In the genomic region with DNA sequence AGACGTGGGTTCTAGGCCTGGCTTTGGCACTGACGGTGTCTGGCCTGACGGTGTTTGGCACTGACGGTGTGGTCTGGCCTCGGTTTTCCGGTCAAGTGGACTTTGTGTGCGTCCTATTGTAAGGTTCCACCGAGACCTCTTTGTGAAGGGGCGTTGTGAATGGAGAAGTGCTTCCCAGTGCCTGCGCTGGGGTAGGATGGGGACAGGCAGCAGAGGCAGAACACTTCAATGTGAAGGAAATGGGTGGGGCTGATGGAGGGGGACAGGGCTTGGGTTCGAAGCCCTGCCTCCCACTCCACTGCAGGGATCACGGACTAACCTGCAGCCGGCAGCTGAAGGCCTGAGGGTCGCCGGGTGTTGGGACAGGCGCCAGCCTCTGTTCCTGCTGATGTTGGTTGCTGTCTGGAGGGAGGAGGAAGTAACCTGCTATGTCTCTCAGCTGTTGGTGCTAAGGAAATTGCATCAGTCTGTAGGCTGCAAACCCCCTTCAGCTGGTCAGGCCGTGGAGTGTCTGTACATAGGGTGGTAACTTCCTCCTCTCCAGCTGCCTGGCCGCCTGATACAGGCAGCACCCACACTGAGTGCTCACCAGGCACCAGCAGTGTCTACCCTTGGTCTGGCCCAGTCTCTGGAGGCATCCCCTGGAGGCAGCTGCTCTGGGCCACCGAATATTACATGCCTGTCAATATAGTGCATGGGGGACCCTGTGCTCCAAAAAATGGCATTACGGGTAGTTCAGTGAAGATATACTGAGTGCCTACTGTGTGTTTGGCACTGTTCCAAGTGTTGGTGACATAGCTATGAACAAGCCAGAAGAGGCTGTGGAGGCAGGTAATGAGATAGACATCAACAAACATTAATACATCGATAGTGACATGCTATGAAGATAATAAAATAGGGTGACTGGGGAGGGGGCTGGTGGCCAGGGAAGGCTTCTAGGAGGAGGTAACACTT, we compare ENCODE assay signal across 8 cellular contexts. TPM values are rescaled to one million over a fixed set of nuclear protein-coding genes. Genes with fewer than 3 reads are reported as not detected.
A peak's percentile ranks its signal among the peaks of the same experiment; 100 is the strongest.
DNase-seq lines count a peak whose midpoint lies in the region; ATAC-seq lines count a peak whose summit lies in the region.

No MANE protein-coding gene starts in this region.

- peak overlapping the region; percentile 68; the same call in 1 of the 2 replicates for H3K4me3 ChIP-seq in HUES48 (ENCODE audit: low read depth, low read length)
- peak overlapping the region; percentile 59 for H3K4me3 ChIP-seq in skeletal muscle cell (ENCODE audit: low read depth, low read length)

- H3K36me3 ChIP-seq in HUES48 (ENCODE audit: control insufficient read depth, insufficient read depth, low read length), result no peaks in the 10 kb centered on the region

- H3K9ac ChIP-seq in HUES48 (ENCODE audit: low read depth, low read length), result no peak overlapping the region

- H3K27ac ChIP-seq in HUES48 (ENCODE audit: low read depth, low read length), result no peak overlapping the region

- DNase-seq in Daoy (ENCODE audit: low read depth), result peak; percentile 55
- peak; percentile 28 to 30 for DNase-seq in activated T-cell treated with anti-CD3 and anti-CD28 coated beads, Interleukin-2, amount 50 U/mL, for 48 hours
- DNase-seq in left ventricle myocardium superior, result peak; percentile 71
- DNase-seq in skeletal muscle cell (ENCODE audit: low read depth), result peak; percentile 47
- DNase-seq in NCI-H187 treated with DMSO at 0.1 percent for 48 hours (lab: John Stamatoyannopoulos, UW), result no peak
- no peak for DNase-seq in NCI-H2227 (lab: John Stamatoyannopoulos, UW; ENCODE audit: unreplicated experiment)

- intact Hi-C loops in left ventricle myocardium superior (cut with micrococcal nuclease), result no loop called here

- no peaks in the 10 kb centered on the region for H3K9me3 ChIP-seq in HUES48 (ENCODE audit: control insufficient read depth, insufficient read depth, low read length)

- no peaks in the 10 kb centered on the region for H3K4me1 ChIP-seq in HUES48 (ENCODE audit: control insufficient read depth, insufficient read depth, low read length)

- peak; percentile 50 for ATAC-seq in GM21360 (IDR thresholded peaks at IDR 0.05; ENCODE audit: unreplicated experiment)
- peak; percentile 77 for ATAC-seq in left ventricle myocardium superior

- peaks cover 38% of the 10 kb centered on the region for H3K27me3 ChIP-seq in HUES48 (ENCODE audit: control insufficient read depth, insufficient read depth, low read length)

RNA-seq across cellular contexts. Expression of gene TM6SF1, which starts 1.1 kb away (rescaled TPM):
- total RNA-seq in Daoy (2014; rRNA removed; shearing (Covaris generic)), result 1.1 and 3.6 TPM in 2 replicates
- 6.5 TPM for total RNA-seq in left ventricle myocardium superior

RNA-seq across cellular contexts. Expression of gene BTBD1, which starts 41.5 kb away (rescaled TPM):
- total RNA-seq in Daoy (2014; rRNA removed; shearing (Covaris generic)), result 91.9 and 102 TPM in 2 replicates
- 155 TPM for total RNA-seq in left ventricle myocardium superior

Comparison
In these comparisons a context has a peak if more than half of its experiments do, and no peak if none do; other contexts are left out.
1. DNase-seq: peak in Daoy (single experiment), activated T-cell treated with anti-CD3 and anti-CD28 coated beads, Interleukin-2, amount 50 U/mL, for 48 hours (2 of 2), left ventricle myocardium superior (single experiment) and skeletal muscle cell (single experiment); none in NCI-H187 treated with DMSO at 0.1 percent for 48 hours (single experiment) and NCI-H2227 (single experiment).